In genomic region chr1:98129486-98129885, GRCh38 we compare ENCODE assay signal across 18 cellular contexts.
"Had no signal": no experiment of that assay in that cellular context is flagged by ENCODE, and none has a peak within 500 bp of the region (broad histone marks: within the 10 kb centered on the region; RNA-seq: fewer than 3 reads in every experiment).

No MANE protein-coding gene starts in this region.

- H3K36me3 ChIP-seq: colonic mucosa, esophagus muscularis mucosa, gastrocnemius medialis, heart right ventricle, left lung, lower lobe of right lung had no signal

- ATAC-seq: gastrocnemius medialis; heart right ventricle; left cardiac atrium; left lung; left ventricle myocardium superior; lower lobe of right lung; naive thymus-derived CD4-positive, alpha-beta T cell had no signal

- H3K27me3 ChIP-seq: colonic mucosa, esophagus muscularis mucosa, gastrocnemius medialis, heart right ventricle, left lung had no signal

- H3K27ac ChIP-seq: colonic mucosa, esophagus muscularis mucosa, gastrocnemius medialis, heart right ventricle, left lung, lower lobe of right lung had no signal

- H3K4me3 ChIP-seq: colonic mucosa, esophagus muscularis mucosa, gastrocnemius medialis, heart right ventricle, left lung, lower lobe of right lung had no signal

- DNase-seq: colonic mucosa; cortex of kidney; effector CD8-positive, alpha-beta T cell; foreskin fibroblast; foreskin melanocyte; gastrocnemius medialis; glutamatergic neuron; head of caudate nucleus; heart right ventricle; hippocampal formation; left cardiac atrium; left lung; left ventricle myocardium superior; lower lobe of right lung; mesenchymal stem cell; midbrain; naive thymus-derived CD4-positive, alpha-beta T cell had no signal

- H3K4me1 ChIP-seq: colonic mucosa, esophagus muscularis mucosa, gastrocnemius medialis, left lung, lower lobe of right lung had no signal

- H3K9me3 ChIP-seq: colonic mucosa, esophagus muscularis mucosa, gastrocnemius medialis, heart right ventricle, left lung, lower lobe of right lung had no signal
